In genomic region chr1:174022080-174022975, GRCh38 we compare ENCODE assay signal across 8 cellular contexts. TPM values are rescaled to one million over a fixed set of nuclear protein-coding genes. Genes with fewer than 3 reads are reported as not detected.
A peak's percentile ranks its signal among the peaks of the same experiment; 100 is the strongest.
DNase-seq lines count a peak whose midpoint lies in the region; ATAC-seq, FAIRE-seq and TF ChIP-seq lines count a peak whose summit lies in the region.

RC3H1 (minus strand) TSS chr1:174022357; CDS start chr1:173992985, 29,372 bp downstream.

- ATAC-seq in GM19324 (IDR thresholded peaks at IDR 0.05; ENCODE audit: low FRiP score, unreplicated experiment) (peak; percentile 91), HG03460 (IDR thresholded peaks at IDR 0.05; ENCODE audit: unreplicated experiment) (peak; percentile 87), HepG2 (peak; percentile 91)

- POLR2A ChIA-PET in HepG2 (lab: Yijun Ruan, JAX): interaction anchor here (0.6 to 1.5 kb wide), 11 partner anchors 8 to 154 kb away, joined by 3 to 9 read pairs (median 3); partner anchors contain the start of genes SERPINC1 and ZBTB37

- peak within 1 kb of the TSS; percentile 77 to 99 (median 90) for H3K4me3 ChIP-seq in BLaER1 treated with 17β-estradiol and CSF1 and Interleukin-3, amounts not matched to agents 10 nM and 100 nM
- H3K4me3 ChIP-seq in HepG2 (replicated peaks in 1 of 3; ENCODE audit: insufficient read depth in 1 of 3, low read depth in 2 of 3, low read length in 3 of 3): peak within 1 kb of the TSS; percentile 75 to 97 (median 93)

- H3K27ac ChIP-seq in BLaER1 treated with 17β-estradiol and CSF1 and Interleukin-3, amounts not matched to agents 10 nM and 100 nM: peak within 1 kb of the TSS; percentile 95 to 99 (median 96)
- peak within 1 kb of the TSS; percentile 84 for H3K27ac ChIP-seq in HepG2 (ENCODE audit: extremely low read length, insufficient read depth, low read length)

- peaks cover 35 to 52% (median 49%) of the 10 kb centered on the region in 10 experiments for H3K4me1 ChIP-seq in BLaER1 treated with 17β-estradiol and CSF1 and Interleukin-3, amounts not matched to agents 10 nM and 100 nM
- peaks cover 43% of the 10 kb centered on the region for H3K4me1 ChIP-seq in HepG2 (ENCODE audit: insufficient read depth, low read length)

- H2AFZ ChIP-seq in HepG2 (ENCODE audit: low read length): peak within 1 kb of the TSS; percentile 51

- H3K9ac ChIP-seq in BLaER1 treated with 17β-estradiol and CSF1 and Interleukin-3, amounts not matched to agents 10 nM and 100 nM: peak within 1 kb of the TSS; percentile 95 to 100 (median 97)
- H3K9ac ChIP-seq in HepG2 (ENCODE audit: insufficient read depth, low read depth, low read length): peak within 1 kb of the TSS; percentile 97

- TF ChIP-seq EP300 in HepG2 (IDR thresholded peaks at IDR 0.05; ENCODE audit: low read depth in 2 of 2, low read length in 2 of 2): 0 out of 4 replicates have a peak, but pooled peaks of 1 of the 2 experiments have one; percentile 32
- TF ChIP-seq EP300 in HepG2 (CRISPR knock-in tag; IDR thresholded peaks at IDR 0.05; ENCODE audit: borderline replicate concordance): peak; percentile 34; the same call in 1 of the 2 replicates

- no peaks in the 10 kb centered on the region for H3K9me3 ChIP-seq in BLaER1 treated with 17β-estradiol and CSF1 and Interleukin-3, amounts not matched to agents 10 nM and 100 nM (replicated peaks in 1 of 11)
- no peaks in the 10 kb centered on the region for H3K9me3 ChIP-seq in HepG2 (ENCODE audit: low read length)

- TF ChIP-seq POLR2A in HepG2 (IDR thresholded peaks at IDR 0.05; ENCODE audit: insufficient read depth in 1 of 2, low read depth in 2 of 2, low read length in 2 of 2): peak; percentile 85 to 97

- intact Hi-C loops in HepG2 (cut with micrococcal nuclease; ENCODE audit: unreplicated experiment): loop anchor here (2.0 to 10.0 kb wide), 3 partner anchors 52 to 154 kb away; partner anchors contain the start of genes RABGAP1L and ZBTB37

- in situ Hi-C loops in HepG2 (cut with HindIII; ENCODE audit: extremely low pct_ligation_motif_present, low pct_unique_long_range_greater_than_20kb): no loop called here

- CTCF ChIA-PET in HepG2 (lab: Yijun Ruan, JAX; ENCODE audit: low intra/inter-chr PET ratio, low total read pairs): no interaction called here

- FAIRE-seq in HepG2 (lab: Jason Lieb, UNC): no peak

- peaks cover 41 to 48% (median 45%) of the 10 kb centered on the region in 11 experiments for H4K20me1 ChIP-seq in BLaER1 treated with 17β-estradiol and CSF1 and Interleukin-3, amounts not matched to agents 10 nM and 100 nM
- peaks cover 34% of the 10 kb centered on the region for H4K20me1 ChIP-seq in HepG2 (ENCODE audit: insufficient read depth, low read length)

- no peak for TF ChIP-seq RAD21 in HepG2 (CRISPR knock-in tag; IDR thresholded peaks at IDR 0.05)

- TF ChIP-seq CTCF in HepG2 (CRISPR knock-in tag; IDR thresholded peaks at IDR 0.05): no peak

- DNase-seq in NCI-H748 treated with DMSO at 0.1 percent for 48 hours (lab: John Stamatoyannopoulos, UW) (peak; percentile 56), dedifferentiated amniotic fluid mesenchymal stem cell (ENCODE audit: extremely low spot score) (peak; percentile 83), HepG2 (ENCODE audit: low spot score) (peak; percentile 80)
- DNase-seq in activated CD4-positive, alpha-beta T cell treated with anti-CD3 and anti-CD28 coated beads, Interleukin-2, amount 50 U/mL, for 24 hours (ENCODE audit: low read depth in 1 of 2, low spot score in 1 of 2): peak; percentile 77 to 81
- DNase-seq in stimulated activated CD4-positive, alpha-beta T cell treated with anti-CD3 and anti-CD28 coated beads, Interleukin-4, amount 100 ng/mL, for 1 hour: peak; percentile 88

- no peaks in the 10 kb centered on the region for H3K27me3 ChIP-seq in BLaER1 treated with 17β-estradiol and CSF1 and Interleukin-3, amounts not matched to agents 10 nM and 100 nM
- H3K27me3 ChIP-seq in HepG2 (ENCODE audit: control insufficient read depth in 1 of 2, insufficient read depth in 2 of 2, low read length in 2 of 2): no peaks in the 10 kb centered on the region; a peak in 1 of 5 replicates

- peaks cover 5 to 28% (median 14%) of the 10 kb centered on the region in 11 experiments; a peak in 12 of 22 replicates for H3K36me3 ChIP-seq in BLaER1 treated with 17β-estradiol and CSF1 and Interleukin-3, amounts not matched to agents 10 nM and 100 nM
- no peaks in the 10 kb centered on the region for H3K36me3 ChIP-seq in HepG2 (replicated peaks in 1 of 2; ENCODE audit: control insufficient read depth in 1 of 2, insufficient read depth in 2 of 2, low read length in 2 of 2)

- BruUV-seq in HepG2 (replicated peaks; lab: Mats Ljungman, UMichigan): TSS peak; percentile 93

- H3K4me2 ChIP-seq in BLaER1 treated with 17β-estradiol and CSF1 and Interleukin-3, amounts not matched to agents 10 nM and 100 nM: peak within 1 kb of the TSS; percentile 83 to 97 (median 93)
- peak within 1 kb of the TSS; percentile 84 for H3K4me2 ChIP-seq in HepG2 (ENCODE audit: low read depth, low read length)

- peaks cover 46% of the 10 kb centered on the region for H3K79me2 ChIP-seq in HepG2 (ENCODE audit: insufficient read depth, low read length)

- under 1% methylated on average over 14 of the region's 78 CpGs for WGBS in HepG2 (ENCODE audit: low lambda C conversion rate)

TF ChIP-seq in HepG2, 621 proteins besides CTCF, POLR2A, EP300 and RAD21 (continues in another document):
- TF ChIP-seq SNAPC4 (CRISPR knock-in tag; IDR thresholded peaks at IDR 0.05): no peak
- TF ChIP-seq GFI1 (CRISPR knock-in tag; IDR thresholded peaks at IDR 0.05; ENCODE audit: borderline replicate concordance): no peak
- TF ChIP-seq ZNF782 (CRISPR knock-in tag; IDR thresholded peaks at IDR 0.05; ENCODE audit: borderline replicate concordance): peak; percentile 64; the same call in 1 of the 2 replicates
- TF ChIP-seq KLF6 (CRISPR knock-in tag; IDR thresholded peaks at IDR 0.05): peak; percentile 26; the same call in 1 of the 2 replicates
- no peak for TF ChIP-seq FOXA1 (IDR thresholded peaks at IDR 0.05)
- TF ChIP-seq FOXA1 (CRISPR knock-in tag; IDR thresholded peaks at IDR 0.05): no peak
- peak; percentile 51; the same call in 1 of the 2 replicates for TF ChIP-seq ZFP37 (CRISPR knock-in tag; IDR thresholded peaks at IDR 0.05; ENCODE audit: borderline replicate concordance)
- no peak for TF ChIP-seq ZNF251 (CRISPR knock-in tag; IDR thresholded peaks at IDR 0.05)

RNA-seq across cellular contexts. Expression of gene RC3H1, which starts in this region (rescaled TPM):
- total RNA-seq in HepG2 (2016; rRNA removed; fragmentation: Illumina TruSeq; extraction: Trizol): 19.6 and 24.4 TPM in 2 replicates
- 6.7 and 7.2 TPM in 2 replicates for total RNA-seq in HepG2 (2016; cell fraction: cytosol; rRNA removed; fragmentation: Illumina TruSeq; extraction: Trizol; ENCODE audit: low read depth)
- 18.3 and 27.5 TPM in 2 replicates for total RNA-seq in HepG2 (2016; cell fraction: insoluble cytoplasmic fraction; rRNA removed; fragmentation: Illumina TruSeq; extraction: Trizol)
- total RNA-seq in HepG2 (2016; cell fraction: membrane; rRNA removed; fragmentation: Illumina TruSeq; extraction: Trizol): 11.2 and 12.6 TPM in 2 replicates
- 21.3 and 26.1 TPM in 2 replicates for total RNA-seq in HepG2 (2016; cell fraction: nucleus; rRNA removed; fragmentation: Illumina TruSeq; extraction: Trizol)
- 8.5 and 11.2 TPM in 2 replicates for polyA plus RNA-seq in HepG2 (2011; rRNA removed)
- polyA plus RNA-seq in HepG2 (2011; cell fraction: cytosol; rRNA removed): 5.1 and 6.3 TPM in 2 replicates
- 7.4 and 7.9 TPM in 2 replicates for polyA plus RNA-seq in HepG2 (2011; cell fraction: nucleus; rRNA removed)
- polyA plus RNA-seq in HepG2 (2012): 2.5 and 2.9 TPM in 2 replicates
- 0.45 and 0.52 TPM in 2 replicates for polyA plus RNA-seq in HepG2 (2016; cell fraction: cytosol; fragmentation: Illumina TruSeq; extraction: Trizol; ENCODE audit: low read depth)
- polyA plus RNA-seq in HepG2 (2016; cell fraction: insoluble cytoplasmic fraction; fragmentation: Illumina TruSeq; extraction: Trizol; ENCODE audit: low read depth): 9.6 and 9.9 TPM in 2 replicates
- polyA plus RNA-seq in HepG2 (2016; cell fraction: membrane; fragmentation: Illumina TruSeq; extraction: Trizol; ENCODE audit: low read depth): 1.7 and 1.9 TPM in 2 replicates
- polyA plus RNA-seq in HepG2 (2016; cell fraction: nucleus; fragmentation: Illumina TruSeq; extraction: Trizol; ENCODE audit: insufficient read depth, low read depth): 12.3 and 12.8 TPM in 2 replicates
- polyA minus RNA-seq in HepG2 (2011; rRNA and poly(A)+ RNA removed; ENCODE audit: low replicate concordance): 45.1 and 87.7 TPM in 2 replicates
- polyA minus RNA-seq in HepG2 (2011; cell fraction: cytosol; rRNA and poly(A)+ RNA removed): 29.5 and 31.7 TPM in 2 replicates
- polyA minus RNA-seq in HepG2 (2011; cell fraction: nucleus; rRNA and poly(A)+ RNA removed): 42.6 and 69.6 TPM in 2 replicates

Comparison
In these comparisons a context has a peak if more than half of its experiments do, and no peak if none do; other contexts are left out.
1. Peak in every context shown above with its lines: DNase-seq, ATAC-seq, H3K4me3 ChIP-seq and H3K27ac ChIP-seq.